10 cellular contexts compared by ENCODE assay signal in genomic region chr14:93430319-93430801, GRCh38. TPM values are rescaled to one million over a fixed set of nuclear protein-coding genes. Genes with fewer than 3 reads are reported as not detected.
A peak's percentile ranks its signal among the peaks of the same experiment; 100 is the strongest.
DNase-seq lines count a peak whose midpoint lies in the region; ATAC-seq and TF ChIP-seq lines count a peak whose summit lies in the region.
"Had no signal": no experiment of that assay in that cellular context is flagged by ENCODE, and none has a peak within 500 bp of the region (broad histone marks: within the 10 kb centered on the region; RNA-seq: fewer than 3 reads in every experiment).

No MANE protein-coding gene starts in this region.

- H3K27me3 ChIP-seq in osteoblast (ENCODE audit: insufficient read depth, low read length): peaks cover 6% of the 10 kb centered on the region
- H3K27me3 ChIP-seq in uterus: no peaks in the 10 kb centered on the region
- H3K27me3 ChIP-seq in gastroesophageal sphincter: peaks cover 56% of the 10 kb centered on the region

- H2AFZ ChIP-seq in osteoblast (ENCODE audit: low read length): peak overlapping the region; percentile 35

- no peaks in the 10 kb centered on the region for H3K4me1 ChIP-seq in osteoblast (ENCODE audit: insufficient read depth, low read length)
- no peaks in the 10 kb centered on the region for H3K4me1 ChIP-seq in uterus
- H3K4me1 ChIP-seq in gastroesophageal sphincter: peaks cover 0 to 13% (median 0%) of the 10 kb centered on the region in 3 donors

- H3K4me2 ChIP-seq in osteoblast (ENCODE audit: insufficient read depth, low read length): peak overlapping the region; percentile 43

- peak overlapping the region; percentile 90 for H3K4me3 Mint-ChIP-seq in endothelial cell (ENCODE audit: unreplicated experiment)

- no peak for TF ChIP-seq POLR2A in uterus (IDR thresholded peaks at IDR 0.05)
- TF ChIP-seq POLR2A in gastroesophageal sphincter (IDR thresholded peaks at IDR 0.05): no peak

- H3K79me2 ChIP-seq in osteoblast (ENCODE audit: insufficient read depth, low read length): no peaks in the 10 kb centered on the region

- ATAC-seq in gastroesophageal sphincter: no peak
- ATAC-seq: GM12878 had no signal

- DNase-seq in GM03348 (ENCODE audit: low spot score): peak; percentile 20
- DNase-seq in NCI-H510A (lab: John Stamatoyannopoulos, UW): peak; percentile 80
- DNase-seq in endothelial cell (ENCODE audit: low spot score): peak; percentile 28
- peak; percentile 65 for DNase-seq in osteoblast (ENCODE audit: insufficient read length, low spot score, missing footprints)
- no peak for DNase-seq in T-helper 9 cell
- DNase-seq in uterus: no peak
- no peak for DNase-seq in mucosa of gallbladder (ENCODE audit: low spot score)

- no peaks in the 10 kb centered on the region for H4K20me1 ChIP-seq in osteoblast (ENCODE audit: insufficient read depth, low read length)

- WGBS in gastroesophageal sphincter (ENCODE audit: low coverage in 1 of 2), 2 donors: 0 to 3% methylated on average over 1 to 18 of the region's 36 CpGs

- no peaks in the 10 kb centered on the region for H3K36me3 Mint-ChIP-seq in endothelial cell (ENCODE audit: low read depth, unreplicated experiment)

- intact Hi-C loops in uterus (cut with DNase I; ENCODE audit: low total_unique reads): no loop called here

- peak overlapping the region; percentile 46 for H3K4me3 ChIP-seq in osteoblast (ENCODE audit: insufficient read depth, low read length)
- peak overlapping the region in 1 of 2 donors; percentile 2 for H3K4me3 ChIP-seq in uterus
- peak overlapping the region in 1 of 2 donors; percentile 15 for H3K4me3 ChIP-seq in gastroesophageal sphincter
- H3K4me3 ChIP-seq: GM12878 had no signal

- TF ChIP-seq CTCF in endothelial cell (IDR thresholded peaks at IDR 0.05; ENCODE audit: unreplicated experiment) (no peak), osteoblast (IDR thresholded peaks at IDR 0.05; ENCODE audit: extremely low read depth, low read depth, low read length) (no peak), uterus (IDR thresholded peaks at IDR 0.05) (no peak), gastroesophageal sphincter (IDR thresholded peaks at IDR 0.05) (no peak)

- TF ChIP-seq EP300 in gastroesophageal sphincter (IDR thresholded peaks at IDR 0.05): no peak

- peaks cover 3% of the 10 kb centered on the region for H3K27me3 Mint-ChIP-seq in endothelial cell (ENCODE audit: unreplicated experiment)

- H3K9me3 ChIP-seq in osteoblast (ENCODE audit: low read depth, low read length) (no peaks in the 10 kb centered on the region), uterus (peaks cover 0 to 6% of the 10 kb centered on the region in 2 donors), gastroesophageal sphincter (peaks cover 0 to 25% (median 0%) of the 10 kb centered on the region in 3 donors)

- peaks cover 3% of the 10 kb centered on the region for H3K4me1 Mint-ChIP-seq in endothelial cell (ENCODE audit: unreplicated experiment)

- H3K36me3 ChIP-seq in osteoblast (ENCODE audit: insufficient read depth, low read length): no peaks in the 10 kb centered on the region
- no peaks in the 10 kb centered on the region for H3K36me3 ChIP-seq in uterus
- no peaks in the 10 kb centered on the region for H3K36me3 ChIP-seq in gastroesophageal sphincter

- no peak overlapping the region for H3K27ac Mint-ChIP-seq in endothelial cell (ENCODE audit: unreplicated experiment)

- no peak overlapping the region for H3K27ac ChIP-seq in osteoblast (ENCODE audit: low read depth, low read length)
- H3K27ac ChIP-seq in uterus: no peak overlapping the region
- H3K27ac ChIP-seq in gastroesophageal sphincter: no peak overlapping the region

- H3K9me3 Mint-ChIP-seq in endothelial cell (ENCODE audit: unreplicated experiment): no peaks in the 10 kb centered on the region

RNA-seq across cellular contexts. Expression of gene UNC79, which starts 0.4 kb away (rescaled TPM):
- total RNA-seq in endothelial cell (ENCODE audit: unreplicated experiment): 0.69 TPM
- total RNA-seq in osteoblast: under 0.01 TPM in 2 replicates
- total RNA-seq in uterus: under 1 TPM in 2 of 4 donors, not detected in 2; 0.24 to 0.35 TPM
- total RNA-seq in mucosa of gallbladder: 0.37 TPM
- under 1 TPM in 3 of 4 donors, not detected in 1; 0.13 to 0.16 (median 0.15) TPM for total RNA-seq in gastroesophageal sphincter
- total RNA-seq: endothelial cell of umbilical vein had no signal

Comparison
In these comparisons a context has a peak if more than half of its experiments do, and no peak if none do; other contexts are left out.
1. DNase-seq: peak in GM03348 (single experiment), NCI-H510A (single experiment), endothelial cell (single experiment) and osteoblast (single experiment); none in T-helper 9 cell (single experiment), uterus (0 of 2) and mucosa of gallbladder (single experiment).